ENCODE assay signal across 11 cellular contexts in the genomic region with DNA sequence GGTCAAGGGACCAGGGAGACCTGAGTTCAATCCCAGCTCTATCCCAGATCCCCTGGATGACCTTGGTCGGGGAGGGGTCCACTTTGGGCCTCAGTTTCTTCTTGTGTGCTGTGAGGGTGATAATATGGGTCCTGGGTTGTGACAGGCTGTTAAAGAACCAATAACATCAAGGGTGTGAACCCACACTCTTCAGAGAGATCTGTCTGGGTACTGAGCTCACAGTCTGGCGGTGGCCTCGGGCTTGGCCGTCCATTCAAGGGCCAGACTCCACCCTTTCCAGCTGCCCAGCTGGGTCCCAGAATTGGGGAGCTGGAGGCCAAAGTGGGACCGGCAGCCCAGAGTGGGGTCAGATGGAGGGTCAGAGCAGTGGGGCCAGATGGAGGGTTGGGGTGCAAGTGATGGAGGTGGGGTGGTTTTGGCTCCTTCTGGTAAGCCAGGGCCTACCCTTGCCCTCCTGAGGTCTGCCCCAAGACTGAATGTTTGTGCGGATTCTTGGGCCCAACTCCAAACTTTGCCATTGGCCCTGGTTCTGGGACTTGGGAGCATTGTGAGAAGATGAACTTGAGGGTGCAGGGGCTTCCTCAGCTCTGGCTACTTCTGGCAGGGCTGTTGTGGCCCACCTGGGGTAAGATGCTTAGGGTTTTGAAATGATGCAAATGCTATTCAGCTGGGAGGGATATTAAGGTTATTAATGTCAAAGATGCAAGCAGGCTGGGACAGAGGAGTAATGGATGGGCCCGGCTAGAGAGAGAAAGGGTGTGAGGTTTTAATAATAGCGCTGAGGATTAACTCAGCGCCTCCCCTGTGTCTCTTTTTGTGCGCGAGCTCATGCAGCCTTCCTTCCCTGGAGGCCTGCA. TPM values are rescaled to one million over a fixed set of nuclear protein-coding genes. Genes with fewer than 3 reads are reported as not detected.
DNase-seq lines count a peak whose midpoint lies in the region; ATAC-seq and TF ChIP-seq lines count a peak whose summit lies in the region.
"Had no signal": no experiment of that assay in that cellular context is flagged by ENCODE, and none has a peak within 500 bp of the region (broad histone marks: within the 10 kb centered on the region; RNA-seq: fewer than 3 reads in every experiment).

No MANE protein-coding gene starts in this region.

- H3K4me1 ChIP-seq in BLaER1 (peaks cover 89% of the 10 kb centered on the region), PC-9 (replicated peaks; ENCODE audit: insufficient read depth) (peaks cover 5% of the 10 kb centered on the region)

- H3K9me3 ChIP-seq in BLaER1 (no peaks in the 10 kb centered on the region), PC-9 (ENCODE audit: insufficient read depth, low read depth) (no peaks in the 10 kb centered on the region)
- H3K9me3 ChIP-seq: right lobe of liver had no signal

- H3K9me3 Mint-ChIP-seq in osteocyte (ENCODE audit: unreplicated experiment) = no peaks in the 10 kb centered on the region

- H3K79me2 ChIP-seq in PC-9 (ENCODE audit: low read depth) = no peaks in the 10 kb centered on the region

- no peak overlapping the region for H2AFZ ChIP-seq in PC-9

- H3K27ac Mint-ChIP-seq in osteocyte (ENCODE audit: unreplicated experiment) = peak overlapping the region; percentile 68

- CTCF ChIA-PET in PC-9 (lab: Charles Lee) = interaction anchor here (1.4 kb wide), 1 partner anchor 94 kb away, joined by 3 read pairs; no protein-coding TSS in a partner anchor

- ATAC-seq in HG02981 (IDR thresholded peaks at IDR 0.05; ENCODE audit: unreplicated experiment) = no peak
- ATAC-seq in HG03108 (IDR thresholded peaks at IDR 0.05; ENCODE audit: unreplicated experiment) = no peak

- BruUV-seq in PC-9 (replicated peaks; lab: Mats Ljungman, UMichigan) = no TSS peak

- no peaks in the 10 kb centered on the region for H3K9me2 ChIP-seq in PC-9 (ENCODE audit: insufficient read depth)

- no peak for TF ChIP-seq CTCF in PC-9 (conservative IDR thresholded peaks at IDR 0.05)
- TF ChIP-seq CTCF in foreskin fibroblast (IDR thresholded peaks at IDR 0.05; ENCODE audit: low read depth, low read length) = no peak
- TF ChIP-seq CTCF in osteocyte (IDR thresholded peaks at IDR 0.05) = no peak

- H3K4me3 ChIP-seq in BLaER1 = peak overlapping the region; percentile 73
- peak overlapping the region; percentile 55; the same call in 1 of the 2 replicates for H3K4me3 ChIP-seq in PC-9
- H3K4me3 ChIP-seq in foreskin fibroblast (ENCODE audit: low read depth in 1 of 2, low read length in 2 of 2) = peak overlapping the region; percentile 75 to 79
- H3K4me3 ChIP-seq: SJSA1 had no signal

- H3F3A ChIP-seq in PC-9 (ENCODE audit: insufficient read depth, low read depth) = no peaks in the 10 kb centered on the region

- H3K27me3 ChIP-seq in BLaER1 (no peaks in the 10 kb centered on the region), PC-9 (ENCODE audit: insufficient read depth, low read depth) (no peaks in the 10 kb centered on the region)

- peaks cover 4% of the 10 kb centered on the region for H3K27me3 Mint-ChIP-seq in osteocyte (ENCODE audit: unreplicated experiment)

- intact Hi-C loops in PC-9 (cut with micrococcal nuclease; ENCODE audit: unreplicated experiment) = no loop called here

- H3K36me3 ChIP-seq in BLaER1 (no peaks in the 10 kb centered on the region), PC-9 (ENCODE audit: low read depth) (no peaks in the 10 kb centered on the region)
- H3K36me3 ChIP-seq: right lobe of liver, SJSA1 had no signal

- H3K36me3 Mint-ChIP-seq in osteocyte (ENCODE audit: unreplicated experiment) = no peaks in the 10 kb centered on the region

- H3K4me2 ChIP-seq in BLaER1 (peak overlapping the region; percentile 92), PC-9 (peak overlapping the region; percentile 69)

- POLR2A ChIA-PET in PC-9 (lab: Charles Lee; ENCODE audit: unreplicated experiment) = interaction anchor here (0.6 kb wide), 1 partner anchor 827 kb away, joined by 3 read pairs; no protein-coding TSS in a partner anchor

- peak overlapping the region; percentile 68 for H3K4me3 Mint-ChIP-seq in osteocyte (ENCODE audit: unreplicated experiment)

- H3K27ac ChIP-seq in BLaER1 = peak overlapping the region; percentile 90; the same call in 1 of the 2 replicates
- H3K27ac ChIP-seq in PC-9 = no peak overlapping the region
- H3K27ac ChIP-seq: right lobe of liver, SJSA1 had no signal

- no peak for DNase-seq in PC-9
- peak in 1 of 2 donors; percentile 41 for DNase-seq in foreskin fibroblast
- DNase-seq in osteocyte (ENCODE audit: extremely low spot score, unreplicated experiment) = no peak
- DNase-seq in NCI-H2081 (lab: John Stamatoyannopoulos, UW) = no peak
- DNase-seq in DMS 273 (lab: John Stamatoyannopoulos, UW; ENCODE audit: unreplicated experiment) = no peak
- DNase-seq: activated effector memory CD4-positive, alpha-beta T cell treated with Interleukin-2 at 50 U/mL for 16 hours had no signal

- peak overlapping the region; percentile 87 for H3K9ac ChIP-seq in BLaER1

- H4K20me1 ChIP-seq in BLaER1 (peaks cover 40% of the 10 kb centered on the region; the same call in 1 of the 2 replicates), PC-9 (ENCODE audit: insufficient read depth) (no peaks in the 10 kb centered on the region)

- peaks cover 23% of the 10 kb centered on the region for H3K4me1 Mint-ChIP-seq in osteocyte (ENCODE audit: unreplicated experiment)

RNA-seq across cellular contexts. Expression of a gene that starts 1.5 kb away (rescaled TPM):
- 0.53 and 0.59 TPM in 2 replicates for total RNA-seq in PC-9 (2021)
- 21.8 and 22.6 TPM in 2 replicates for total RNA-seq in osteocyte
- total RNA-seq: SJSA1 had no signal

Comparison
In these comparisons a context has a peak if more than half of its experiments do, and no peak if none do; other contexts are left out.
1. RNA of a gene that starts 1.5 kb away (total RNA-seq): 21.8 to 22.6 TPM in osteocyte; 0.53 to 0.59 TPM in PC-9; every median in the first group is over 10 times any median in the second.
2. Peak in every context shown above with its lines, with median percentiles within 50 percentile points of each other: H3K4me3 ChIP-seq.